Comparison of ENCODE assay signal across 20 cellular contexts in the genomic region with DNA sequence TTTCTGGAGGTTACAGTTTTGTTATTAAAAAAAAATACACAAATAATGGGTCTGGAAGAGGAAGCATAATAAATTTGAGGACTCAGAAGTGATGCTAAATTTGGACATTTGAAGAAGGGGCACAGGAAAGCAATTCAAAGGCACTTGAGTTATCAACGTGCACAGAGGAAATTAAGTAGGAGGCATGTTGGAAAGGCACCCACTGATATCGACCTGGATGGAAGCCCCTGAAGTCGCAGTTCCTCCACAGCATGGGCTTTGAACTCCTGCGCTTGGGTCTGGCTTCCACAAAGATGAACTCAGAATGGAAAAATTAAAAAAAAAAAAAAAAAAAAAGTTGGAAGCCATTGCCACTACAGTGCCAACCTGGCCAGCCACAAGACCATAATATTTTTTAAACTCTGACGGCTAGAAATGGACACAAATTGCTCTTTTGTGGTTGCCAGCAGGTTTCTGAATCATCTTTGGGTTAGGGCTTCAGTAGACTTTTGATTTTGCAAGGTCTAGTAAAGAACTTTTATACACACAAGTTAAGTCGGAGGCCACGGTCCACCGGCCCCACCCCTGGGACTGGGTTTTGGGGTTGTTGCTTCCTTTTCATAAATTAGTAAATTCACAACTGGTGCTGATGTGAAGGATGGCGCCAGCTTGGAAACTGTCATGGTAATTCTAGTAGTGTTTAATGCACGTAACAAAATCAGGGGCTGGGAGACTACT.
"Had no signal": no experiment of that assay in that cellular context is flagged by ENCODE, and none has a peak within 500 bp of the region (broad histone marks: within the 10 kb centered on the region; RNA-seq: fewer than 3 reads in every experiment).

No MANE protein-coding gene starts in this region.

- DNase-seq: activated CD4-positive, alpha-beta T cell treated with anti-CD3 and anti-CD28 coated beads, Interleukin-2, amount 50 U/mL, for 4 hours; activated CD4-positive, CD25-positive, alpha-beta regulatory T cell treated with anti-CD3 and anti-CD28 coated beads, Interleukin-2, amount 50 U/mL, for 72 hours; activated gamma-delta T cell; activated naive CD8-positive, alpha-beta T cell treated with anti-CD3 and anti-CD28 coated beads for 36 hours; activated T-cell treated with anti-CD3 and anti-CD28 coated beads, Interleukin-2, amount 50 U/mL, for 72 hours; anterior cingulate cortex; cerebellar nuclear complex; effector memory CD8-positive, alpha-beta T cell; gastrocnemius medialis; mesenchymal stem cell; occipital lobe; stimulated activated CD4-positive, alpha-beta T cell treated with anti-CD3 and anti-CD28 coated beads, Interleukin-15, amount 100 ng/mL, for 24 hours; stimulated activated CD4-positive, alpha-beta T cell treated with anti-CD3 and anti-CD28 coated beads, Interleukin-4, amount 100 ng/mL, for 1 hour; stimulated activated naive CD4-positive, alpha-beta T cell treated with Interleukin-2 at 50 U/mL for 16 hours; substantia nigra; transverse colon had no signal

- H3K4me3 Mint-ChIP-seq: activated naive CD8-positive, alpha-beta T cell treated with anti-CD3 and anti-CD28 coated beads for 36 hours; activated T-cell treated with anti-CD3 and anti-CD28 coated beads, Interleukin-2, amount 50 U/mL, for 72 hours; dendritic cell treated with granulocyte-macrophage colony-stimulating factor and Interleukin-4, amounts not matched to agents 40 ng/mL and 50 ng/mL, for 4 days; effector memory CD8-positive, alpha-beta T cell; nephron had no signal

- H3K9me3 ChIP-seq: gastrocnemius medialis, transverse colon had no signal

- ATAC-seq: effector memory CD8-positive, alpha-beta T cell; gastrocnemius medialis had no signal

- H3K36me3 Mint-ChIP-seq: activated naive CD8-positive, alpha-beta T cell treated with anti-CD3 and anti-CD28 coated beads for 36 hours had no signal

- H3K4me3 ChIP-seq: gastrocnemius medialis, skin epidermis, transverse colon had no signal

- H3K27ac ChIP-seq: epithelial cell of prostate, gastrocnemius medialis, skin epidermis, transverse colon had no signal

- H3K36me3 ChIP-seq: gastrocnemius medialis, transverse colon had no signal

- H3K9me3 Mint-ChIP-seq: activated naive CD8-positive, alpha-beta T cell treated with anti-CD3 and anti-CD28 coated beads for 36 hours; activated T-cell treated with anti-CD3 and anti-CD28 coated beads, Interleukin-2, amount 50 U/mL, for 72 hours; dendritic cell treated with granulocyte-macrophage colony-stimulating factor and Interleukin-4, amounts not matched to agents 40 ng/mL and 50 ng/mL, for 4 days; effector memory CD8-positive, alpha-beta T cell; nephron had no signal

- H3K27ac Mint-ChIP-seq: activated naive CD8-positive, alpha-beta T cell treated with anti-CD3 and anti-CD28 coated beads for 36 hours; activated T-cell treated with anti-CD3 and anti-CD28 coated beads, Interleukin-2, amount 50 U/mL, for 72 hours; dendritic cell treated with granulocyte-macrophage colony-stimulating factor and Interleukin-4, amounts not matched to agents 40 ng/mL and 50 ng/mL, for 4 days; effector memory CD8-positive, alpha-beta T cell; nephron had no signal

- H3K27me3 ChIP-seq: gastrocnemius medialis, transverse colon had no signal
